Comparison of ENCODE assay signal across 10 cellular contexts in genomic region chr18:23227729-23228075, GRCh38.
DNase-seq lines count a peak whose midpoint lies in the region; ATAC-seq and TF ChIP-seq lines count a peak whose summit lies in the region.
"Had no signal": no experiment of that assay in that cellular context is flagged by ENCODE, and none has a peak within 500 bp of the region (broad histone marks: within the 10 kb centered on the region; RNA-seq: fewer than 3 reads in every experiment).

No MANE protein-coding gene starts in this region.

- no peak overlapping the region for H3K9ac ChIP-seq in liver (ENCODE audit: low read depth in 1 of 2, low read length in 2 of 2)

- H3K9me3 ChIP-seq in heart right ventricle (no peaks in the 10 kb centered on the region), SJSA1 (replicated peaks) (no peaks in the 10 kb centered on the region), liver (ENCODE audit: control insufficient read depth in 4 of 4, low read length in 3 of 4) (no peaks in the 10 kb centered on the region), upper lobe of right lung (no peaks in the 10 kb centered on the region)

- WGBS in heart right ventricle, 2 donors = 63 to 68% methylated on average over 2 of the region's 2 CpGs
- 78% methylated on average over 2 of the region's 2 CpGs for WGBS in liver

- TF ChIP-seq CTCF in heart right ventricle (IDR thresholded peaks at IDR 0.05) = no peak
- no peak for TF ChIP-seq CTCF in liver (IDR thresholded peaks at IDR 0.05; ENCODE audit: low read depth, low read length, missing input control)
- TF ChIP-seq CTCF in upper lobe of right lung (IDR thresholded peaks at IDR 0.05) = no peak

- no peak for TF ChIP-seq RAD21 in liver (IDR thresholded peaks at IDR 0.05)

- H3K27ac ChIP-seq in heart right ventricle = peak overlapping the region in 9 of 10 donors; percentile 53 to 88 (median 74)
- H3K27ac ChIP-seq in SJSA1 = peak overlapping the region; percentile 27
- H3K27ac ChIP-seq in liver (ENCODE audit: low read depth in 1 of 2, low read length in 2 of 2) = peak overlapping the region; percentile 44 to 46
- peak overlapping the region; percentile 69 for H3K27ac ChIP-seq in upper lobe of right lung

- H3K27me3 ChIP-seq in heart right ventricle = no peaks in the 10 kb centered on the region
- no peaks in the 10 kb centered on the region for H3K27me3 ChIP-seq in SJSA1 (replicated peaks)
- no peaks in the 10 kb centered on the region for H3K27me3 ChIP-seq in liver (ENCODE audit: control insufficient read depth in 4 of 4, insufficient read depth in 4 of 4, low read length in 3 of 4)
- no peaks in the 10 kb centered on the region for H3K27me3 ChIP-seq in upper lobe of right lung

- no peak for ATAC-seq in heart right ventricle
- no peak for ATAC-seq in left ventricle myocardium superior
- peak; percentile 35 for ATAC-seq in upper lobe of right lung
- no peak for ATAC-seq in HG03280 (IDR thresholded peaks at IDR 0.05; ENCODE audit: unreplicated experiment)

- H3K36me3 ChIP-seq in heart right ventricle (no peaks in the 10 kb centered on the region), SJSA1 (0 out of 2 replicates have a peak, but pooled peaks cover 4% of the 10 kb centered on the region), liver (ENCODE audit: control insufficient read depth in 4 of 4, insufficient read depth in 3 of 4, low read depth in 1 of 4, low read length in 3 of 4) (peaks cover 0 to 2% (median 0%) of the 10 kb centered on the region in 4 donors), upper lobe of right lung (no peaks in the 10 kb centered on the region)

- H3K4me3 ChIP-seq in heart right ventricle (no peak overlapping the region), SJSA1 (no peak overlapping the region), liver (ENCODE audit: low read depth in 1 of 3, low read length in 3 of 3) (no peak overlapping the region), upper lobe of right lung (no peak overlapping the region)

- intact Hi-C loops in heart right ventricle (cut with DNase I) = loop anchor here in 3 of 10 donors (1.0 to 10.0 kb wide), 4 partner anchors 53 to 131 kb away; partner anchors contain the start of gene CABLES1 (in 1 of the 3)
- intact Hi-C loops in left ventricle myocardium superior (cut with micrococcal nuclease) = loop anchor here (10.0 kb wide), 1 partner anchor 127 kb away; no protein-coding TSS in a partner anchor
- intact Hi-C loops in upper lobe of right lung (cut with DNase I) = no loop called here

- DNase-seq in heart right ventricle = no peak
- no peak for DNase-seq in left ventricle myocardium superior
- no peak for DNase-seq in SJSA1 (ENCODE audit: low read depth in 1 of 2, low spot score in 2 of 2)
- DNase-seq in upper lobe of right lung = no peak
- no peak for DNase-seq in inferior parietal cortex (ENCODE audit: extremely low spot score)
- no peak for DNase-seq in T-helper 1 cell
- DNase-seq: activated CD8-positive, alpha-beta memory T cell treated with anti-CD3 and anti-CD28 coated beads for 24 hours; stimulated activated CD4-positive, alpha-beta T cell treated with anti-CD3 and anti-CD28 coated beads, Interleukin-15, amount 100 ng/mL, for 24 hours had no signal

- H3K4me1 ChIP-seq in heart right ventricle = peaks cover 9 to 86% (median 55%) of the 10 kb centered on the region in 9 donors
- peaks cover 41% of the 10 kb centered on the region for H3K4me1 ChIP-seq in SJSA1 (replicated peaks)
- H3K4me1 ChIP-seq in liver (ENCODE audit: control insufficient read depth in 4 of 4, insufficient read depth in 4 of 4, low read length in 3 of 4) = no peaks in the 10 kb centered on the region
- peaks cover 78% of the 10 kb centered on the region for H3K4me1 ChIP-seq in upper lobe of right lung

TF ChIP-seq in liver, 16 proteins besides CTCF, POLR2A, EP300 and RAD21:
- TF ChIP-seq GABPA (IDR thresholded peaks at IDR 0.05 in 1 of 2, conservative IDR thresholded peaks at IDR 0.05 in 1 of 2) = no peak
- no peak for TF ChIP-seq TAF1 (conservative IDR thresholded peaks at IDR 0.05)
- no peak for TF ChIP-seq ZBTB33 (IDR thresholded peaks at IDR 0.05)
- TF ChIP-seq HNF4A (conservative IDR thresholded peaks at IDR 0.05) = no peak
- TF ChIP-seq MAX (IDR thresholded peaks at IDR 0.05) = no peak
- TF ChIP-seq REST (IDR thresholded peaks at IDR 0.05) = no peak
- no peak for TF ChIP-seq YY1 (IDR thresholded peaks at IDR 0.05)
- TF ChIP-seq EGR1 (IDR thresholded peaks at IDR 0.05; ENCODE audit: low read depth in 2 of 2) = no peak
- TF ChIP-seq NR2F2 (IDR thresholded peaks at IDR 0.05) = no peak
- no peak for TF ChIP-seq FOXA2 (IDR thresholded peaks at IDR 0.05)
